ENCODE assay signal across 2 cellular contexts in genomic region chr4:164596318-164596878, GRCh38.
TF ChIP-seq lines count a peak whose summit lies in the region.

No MANE protein-coding gene starts in this region.

TF ChIP-seq in GM23338, 12 proteins besides CTCF, POLR2A, EP300 and RAD21 (continued from another document):
- TF ChIP-seq REST (IDR thresholded peaks at IDR 0.05; ENCODE audit: unreplicated experiment) (no peak), EZH2phosphoT487 (IDR thresholded peaks at IDR 0.05; ENCODE audit: unreplicated experiment) (no peak), ETS1 (IDR thresholded peaks at IDR 0.05) (no peak), ZNF114 (CRISPR knock-in tag; IDR thresholded peaks at IDR 0.05) (no peak), POLR2AphosphoS5 (IDR thresholded peaks at IDR 0.05; ENCODE audit: low read depth) (no peak), CREB1 (CRISPR knock-in tag; IDR thresholded peaks at IDR 0.05; ENCODE audit: low read depth) (no peak), ZNF331 (CRISPR knock-in tag; IDR thresholded peaks at IDR 0.05; ENCODE audit: low read depth) (no peak), ZNF462 (CRISPR knock-in tag; IDR thresholded peaks at IDR 0.05) (no peak), STAT1 (IDR thresholded peaks at IDR 0.05; ENCODE audit: unreplicated experiment) (no peak)

TF ChIP-seq in H1, 55 proteins besides CTCF, POLR2A, EP300 and RAD21 (continued from another document):
- TF ChIP-seq CHD2 (IDR thresholded peaks at IDR 0.05; ENCODE audit: low read length) (no peak), PHF8 (conservative IDR thresholded peaks at IDR 0.05; ENCODE audit: low read depth, low read length) (no peak), SIN3A (conservative IDR thresholded peaks at IDR 0.05 in 1 of 2, IDR thresholded peaks at IDR 0.05 in 1 of 2; ENCODE audit: low read depth in 1 of 2, low read length in 2 of 2) (no peak), ZNF274 (IDR thresholded peaks at IDR 0.05; ENCODE audit: borderline replicate concordance, extremely low read depth, low read length) (no peak), KDM4A (IDR thresholded peaks at IDR 0.05; ENCODE audit: low read depth, low read length, severe bottlenecking) (no peak), NANOG (IDR thresholded peaks at IDR 0.05; ENCODE audit: insufficient read depth, low read depth, low read length, poor library complexity, severe bottlenecking) (no peak), POU5F1 (IDR thresholded peaks at IDR 0.05; ENCODE audit: low read depth, low read length) (no peak), SIRT6 (IDR thresholded peaks at IDR 0.05; ENCODE audit: low read length) (no peak), CREB1 (IDR thresholded peaks at IDR 0.05) (no peak), RNF2 (IDR thresholded peaks at IDR 0.05; ENCODE audit: borderline replicate concordance, low read depth, low read length, missing control alignments, poor library complexity, severe bottlenecking) (no peak), KDM5A (IDR thresholded peaks at IDR 0.05; ENCODE audit: low read length) (no peak), RBBP5 (IDR thresholded peaks at IDR 0.05; ENCODE audit: borderline replicate concordance, low read depth, low read length) (no peak), JUN (IDR thresholded peaks at IDR 0.05; ENCODE audit: low read depth, low read length) (no peak)
- TF ChIP-seq, protein P1, sequence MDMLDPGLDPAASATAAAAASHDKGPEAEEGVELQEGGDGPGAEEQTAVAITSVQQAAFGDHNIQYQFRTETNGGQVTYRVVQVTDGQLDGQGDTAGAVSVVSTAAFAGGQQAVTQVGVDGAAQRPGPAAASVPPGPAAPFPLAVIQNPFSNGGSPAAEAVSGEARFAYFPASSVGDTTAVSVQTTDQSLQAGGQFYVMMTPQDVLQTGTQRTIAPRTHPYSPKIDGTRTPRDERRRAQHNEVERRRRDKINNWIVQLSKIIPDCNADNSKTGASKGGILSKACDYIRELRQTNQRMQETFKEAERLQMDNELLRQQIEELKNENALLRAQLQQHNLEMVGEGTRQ (IDR thresholded peaks at IDR 0.05; ENCODE audit: low read length) = no peak
